In genomic region chr18:79681484-79682387, GRCh38 we compare ENCODE assay signal across 8 cellular contexts. TPM values are rescaled to one million over a fixed set of nuclear protein-coding genes. Genes with fewer than 3 reads are reported as not detected.
DNase-seq lines count a peak whose midpoint lies in the region; ATAC-seq and TF ChIP-seq lines count a peak whose summit lies in the region.

No MANE protein-coding gene starts in this region.

- TF ChIP-seq CTCF in MCF 10A (IDR thresholded peaks at IDR 0.05; ENCODE audit: unreplicated experiment): no peak
- no peak for TF ChIP-seq CTCF in psoas muscle (IDR thresholded peaks at IDR 0.05)
- TF ChIP-seq CTCF in GM13976 (IDR thresholded peaks at IDR 0.05; ENCODE audit: borderline replicate concordance, control extremely low read depth, extremely low read depth, insufficient read depth, missing control alignments): no peak

- peak overlapping the region; percentile 74 for H3K4me3 ChIP-seq in psoas muscle

- no peaks in the 10 kb centered on the region for H3K27me3 Mint-ChIP-seq in T-helper 1 cell treated with Interleukin-12 subunit alpha and Interleukin-12 subunit beta and Interleukin-4 antibody, amounts not matched to agents 30 μg/mL and 1 μg/mL, for 36 hours (ENCODE audit: low read depth)
- H3K27me3 Mint-ChIP-seq in MCF 10A (ENCODE audit: insufficient read depth, unreplicated experiment): no peaks in the 10 kb centered on the region

- H3K27ac ChIP-seq in psoas muscle: no peak overlapping the region

- H3K9me3 Mint-ChIP-seq in T-helper 1 cell treated with Interleukin-12 subunit alpha and Interleukin-12 subunit beta and Interleukin-4 antibody, amounts not matched to agents 30 μg/mL and 1 μg/mL, for 36 hours: no peaks in the 10 kb centered on the region
- no peaks in the 10 kb centered on the region for H3K9me3 Mint-ChIP-seq in MCF 10A (ENCODE audit: unreplicated experiment)

- H3K36me3 Mint-ChIP-seq in T-helper 1 cell treated with Interleukin-12 subunit alpha and Interleukin-12 subunit beta and Interleukin-4 antibody, amounts not matched to agents 30 μg/mL and 1 μg/mL, for 36 hours (ENCODE audit: low read depth): peaks cover 23% of the 10 kb centered on the region
- H3K36me3 Mint-ChIP-seq in MCF 10A (ENCODE audit: insufficient read depth, unreplicated experiment): peaks cover 5% of the 10 kb centered on the region

- peaks cover 26% of the 10 kb centered on the region for H3K4me1 ChIP-seq in psoas muscle

- POLR2A ChIA-PET in MCF 10A (lab: Yijun Ruan, JAX): no interaction called here

- no peaks in the 10 kb centered on the region for H3K27me3 ChIP-seq in psoas muscle (ENCODE audit: insufficient read depth in 3 of 3, low read length in 2 of 3)

- ATAC-seq in psoas muscle: no peak
- no peak for ATAC-seq in GM21423 (IDR thresholded peaks at IDR 0.05; ENCODE audit: unreplicated experiment)
- no peak for ATAC-seq in HG03469 (IDR thresholded peaks at IDR 0.05; ENCODE audit: unreplicated experiment)

- no TSS peak for BruUV-seq in MCF 10A (replicated peaks; lab: Mats Ljungman, UMichigan)

- in situ Hi-C loops in GM13976 (cut with MboI; ENCODE audit: low sequenced_read_pairs, unreplicated experiment): no loop called here

- H3K4me3 Mint-ChIP-seq in T-helper 1 cell treated with Interleukin-12 subunit alpha and Interleukin-12 subunit beta and Interleukin-4 antibody, amounts not matched to agents 30 μg/mL and 1 μg/mL, for 36 hours: peak overlapping the region; percentile 85
- peak overlapping the region; percentile 92 for H3K4me3 Mint-ChIP-seq in MCF 10A (ENCODE audit: unreplicated experiment)

- CTCF ChIA-PET in MCF 10A (lab: Yijun Ruan, JAX): interaction anchor here (0.7 kb wide), 1 partner anchor 225 kb away, joined by 3 read pairs; no protein-coding TSS in a partner anchor

- H3K4me1 Mint-ChIP-seq in T-helper 1 cell treated with Interleukin-12 subunit alpha and Interleukin-12 subunit beta and Interleukin-4 antibody, amounts not matched to agents 30 μg/mL and 1 μg/mL, for 36 hours (ENCODE audit: low read depth): peaks cover 65% of the 10 kb centered on the region
- peaks cover 5% of the 10 kb centered on the region for H3K4me1 Mint-ChIP-seq in MCF 10A (ENCODE audit: insufficient read depth, unreplicated experiment)

- H3K36me3 ChIP-seq in psoas muscle (ENCODE audit: insufficient read depth in 1 of 2, low read depth in 1 of 2): peaks cover 0 to 5% of the 10 kb centered on the region in 2 donors

- peak; percentile 15 for DNase-seq in COLO668 (lab: John Stamatoyannopoulos, UW; ENCODE audit: unreplicated experiment)
- DNase-seq in MCF 10A (ENCODE audit: unreplicated experiment): no peak
- DNase-seq in psoas muscle: no peak
- no peak for DNase-seq in GM13976 (ENCODE audit: low spot score)
- no peak for DNase-seq in GM03348 (ENCODE audit: low spot score)

- no peaks in the 10 kb centered on the region for H3K9me3 ChIP-seq in psoas muscle

- H3K27ac Mint-ChIP-seq in T-helper 1 cell treated with Interleukin-12 subunit alpha and Interleukin-12 subunit beta and Interleukin-4 antibody, amounts not matched to agents 30 μg/mL and 1 μg/mL, for 36 hours: peak overlapping the region; percentile 93
- peak overlapping the region; percentile 51 for H3K27ac Mint-ChIP-seq in MCF 10A (ENCODE audit: low read depth, unreplicated experiment)

- intact Hi-C loops in MCF 10A (cut with micrococcal nuclease): no loop called here
- intact Hi-C loops in psoas muscle (cut with DNase I): loop anchor here in 1 of 2 donors (10.0 kb wide), 1 partner anchor 353 kb away; the partner anchor contains the start of gene RBFA

- 81 to 83% (median 82%) methylated on average over 21 of the region's 21 CpGs for WGBS in psoas muscle, 3 donors

RNA-seq across cellular contexts. Expression of gene CTDP1, which starts 2.1 kb away (rescaled TPM):
- 20.3 and 25.1 TPM in 2 replicates for total RNA-seq in MCF 10A (2022)
- 10 to 100 TPM in 2 of 4 donors, 1 to 10 TPM in 2; 7.6 to 21.6 (median 12.6) TPM for total RNA-seq in psoas muscle
- 10 to 100 TPM; 10.7 to 17.6 (median 12.4) TPM for polyA plus RNA-seq in psoas muscle
